Comparison of ENCODE assay signal across 30 cellular contexts in the genomic region with DNA sequence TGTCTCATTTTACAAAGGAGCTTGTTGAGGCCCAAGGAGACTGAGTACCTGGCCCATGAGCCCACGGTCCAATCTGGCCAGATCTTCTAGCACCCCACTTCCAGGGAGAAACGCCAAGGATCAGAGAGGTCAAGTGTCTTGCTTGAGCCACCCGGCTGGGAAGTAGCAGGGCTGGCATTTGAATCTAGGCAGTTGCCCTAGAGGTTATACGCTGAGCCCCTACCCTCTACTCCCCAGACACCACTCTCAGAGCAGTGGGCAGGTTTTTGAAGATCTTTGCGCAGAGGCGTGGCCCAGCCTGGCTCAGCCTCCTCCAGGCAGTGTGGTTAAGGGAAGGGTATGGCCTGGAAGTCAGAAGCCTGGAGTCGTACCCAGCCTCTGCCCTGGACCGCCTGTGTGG.
"Had no signal": no experiment of that assay in that cellular context is flagged by ENCODE, and none has a peak within 500 bp of the region (broad histone marks: within the 10 kb centered on the region; RNA-seq: fewer than 3 reads in every experiment).

No MANE protein-coding gene starts in this region.

- H3K4me3 Mint-ChIP-seq: activated CD8-positive, alpha-beta T cell treated with anti-CD3 and anti-CD28 coated beads, Interleukin-2, amount 10 ng/mL, durations not matched to agents 7 days and 5 days; activated naive CD4-positive, alpha-beta T cell treated with anti-CD3 and anti-CD28 coated beads, Interleukin-2, amount 10 ng/mL, durations not matched to agents 7 days and 5 days; activated naive CD8-positive, alpha-beta T cell treated with anti-CD3 and anti-CD28 coated beads for 36 hours; activated T-cell treated with anti-CD3 and anti-CD28 coated beads, Interleukin-2, amount 50 U/mL, for 24 hours had no signal

- H3K9me3 ChIP-seq: MG63, Peyer's patch, SJSA1 had no signal

- H3K36me3 Mint-ChIP-seq: activated naive CD4-positive, alpha-beta T cell treated with anti-CD3 and anti-CD28 coated beads, Interleukin-2, amount 10 ng/mL, durations not matched to agents 7 days and 5 days; activated naive CD8-positive, alpha-beta T cell treated with anti-CD3 and anti-CD28 coated beads for 36 hours had no signal

- H3K4me3 ChIP-seq: cardiac muscle cell, MG63, Peyer's patch, SJSA1 had no signal

- H3K9me3 Mint-ChIP-seq: activated naive CD4-positive, alpha-beta T cell treated with anti-CD3 and anti-CD28 coated beads, Interleukin-2, amount 10 ng/mL, durations not matched to agents 7 days and 5 days; activated naive CD8-positive, alpha-beta T cell treated with anti-CD3 and anti-CD28 coated beads for 36 hours; activated T-cell treated with anti-CD3 and anti-CD28 coated beads, Interleukin-2, amount 50 U/mL, for 24 hours had no signal

- DNase-seq: activated CD4-positive, alpha-beta T cell treated with anti-CD3 and anti-CD28 coated beads for 48 hours; activated CD4-positive, alpha-beta T cell treated with anti-CD3 and anti-CD28 coated beads, Interleukin-2, amount 50 U/mL, for 4 hours; activated CD8-positive, alpha-beta memory T cell treated with anti-CD3 and anti-CD28 coated beads, Interleukin-2, amount 50 U/mL, for 48 hours; activated CD8-positive, alpha-beta T cell treated with anti-CD3 and anti-CD28 coated beads, Interleukin-2, amount 10 ng/mL, durations not matched to agents 7 days and 5 days; activated gamma-delta T cell treated with Interleukin-2 at 50 U/mL for 16 hours; activated naive CD4-positive, alpha-beta T cell treated with anti-CD3 and anti-CD28 coated beads, Interleukin-2, amount 10 ng/mL, durations not matched to agents 7 days and 5 days; activated naive CD8-positive, alpha-beta T cell treated with anti-CD3 and anti-CD28 coated beads for 36 hours; activated T-cell treated with anti-CD3 and anti-CD28 coated beads, Interleukin-2, amount 50 U/mL, for 24 hours; brain microvascular endothelial cell; MG63; MV-4-11; NCI-H1092 treated with DMSO at 0.1 percent for 48 hours; NCI-H1417 treated with DMSO at 0.1 percent for 48 hours; NCI-H1694; NCI-H2029; NCI-H2107; NCI-H2171 treated with DMSO at 0.1 percent for 48 hours; NCI-H345; NCI-H510A; NCI-H69; NK-92 treated with Interleukin-12 subunit alpha and Interleukin-12 subunit beta, amount 100 ng/mL, for 24 hours; OCI-M1; SHP77; SW 1271 had no signal

- ATAC-seq: activated CD4-positive, CD25-positive, alpha-beta regulatory T cell treated with anti-CD3 and anti-CD28 coated beads, Interleukin-2, amount 50 U/mL, for 24 hours; activated CD8-positive, alpha-beta T cell treated with anti-CD3 and anti-CD28 coated beads, Interleukin-2, amount 10 ng/mL, durations not matched to agents 7 days and 5 days; SK-N-SH treated with all-trans-retinoic acid at 6 μM for 48 hours had no signal

- H3K27ac Mint-ChIP-seq: activated CD8-positive, alpha-beta T cell treated with anti-CD3 and anti-CD28 coated beads, Interleukin-2, amount 10 ng/mL, durations not matched to agents 7 days and 5 days; activated naive CD4-positive, alpha-beta T cell treated with anti-CD3 and anti-CD28 coated beads, Interleukin-2, amount 10 ng/mL, durations not matched to agents 7 days and 5 days; activated naive CD8-positive, alpha-beta T cell treated with anti-CD3 and anti-CD28 coated beads for 36 hours; activated T-cell treated with anti-CD3 and anti-CD28 coated beads, Interleukin-2, amount 50 U/mL, for 24 hours had no signal

- H3K27me3 ChIP-seq: cardiac muscle cell, MG63, Peyer's patch, SJSA1 had no signal

- H3K27ac ChIP-seq: brain microvascular endothelial cell, cardiac muscle cell, Peyer's patch, RWPE1, SJSA1 had no signal

- H3K36me3 ChIP-seq: brain microvascular endothelial cell, cardiac muscle cell, Peyer's patch, SJSA1 had no signal
